Comparison of ENCODE assay signal across 8 cellular contexts in the genomic region with DNA sequence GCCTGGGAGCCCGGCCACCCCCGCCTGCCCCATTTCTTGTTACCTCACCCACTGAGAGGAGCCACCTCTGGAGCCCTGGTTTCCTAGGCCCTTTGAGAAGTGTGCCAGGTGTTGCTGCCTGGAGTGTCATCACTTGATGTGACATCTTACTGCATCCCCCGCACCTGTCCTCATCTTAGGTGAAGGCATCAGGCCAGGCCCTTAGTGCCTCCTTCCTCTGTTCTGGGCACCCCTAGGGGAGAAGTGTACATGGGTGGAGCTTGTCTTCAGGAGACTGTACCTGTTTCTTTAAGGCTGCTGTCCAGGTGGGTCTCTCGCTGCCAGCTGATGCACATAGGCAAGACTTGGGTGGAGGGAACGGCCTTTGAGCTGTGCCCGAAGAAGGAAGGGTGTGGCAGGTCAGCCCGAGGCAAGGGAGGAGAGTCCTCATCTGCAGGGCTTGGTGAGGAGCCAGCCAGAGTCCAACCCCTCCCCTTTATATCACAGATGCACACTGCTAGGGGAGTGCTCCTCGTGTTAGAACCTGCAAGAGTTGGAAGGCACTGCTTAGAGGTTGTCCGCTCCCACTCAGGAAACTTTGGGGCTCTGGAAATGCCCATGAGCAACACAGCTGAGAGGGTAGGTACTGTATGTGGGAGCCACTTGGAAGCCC. TPM values are rescaled to one million over a fixed set of nuclear protein-coding genes. Genes with fewer than 3 reads are reported as not detected.
DNase-seq lines count a peak whose midpoint lies in the region; ATAC-seq and TF ChIP-seq lines count a peak whose summit lies in the region.

No MANE protein-coding gene starts in this region.

- no peaks in the 10 kb centered on the region for H3K27me3 Mint-ChIP-seq in activated naive CD8-positive, alpha-beta T cell treated with anti-CD3 and anti-CD28 coated beads, Interleukin-2, amount 10 ng/mL, durations not matched to agents 7 days and 5 days
- H3K27me3 Mint-ChIP-seq in natural killer cell treated with Interleukin-12 subunit alpha and Interleukin-12 subunit beta and Interleukin-15 and Interleukin-18, amount 100 ng/mL, for 72 hours, result no peaks in the 10 kb centered on the region

- no peak for TF ChIP-seq CTCF in GM13977 (IDR thresholded peaks at IDR 0.05; ENCODE audit: extremely low read depth, insufficient read depth, missing control alignments)

- H3K36me3 Mint-ChIP-seq in activated naive CD8-positive, alpha-beta T cell treated with anti-CD3 and anti-CD28 coated beads, Interleukin-2, amount 10 ng/mL, durations not matched to agents 7 days and 5 days, result peaks cover 25% of the 10 kb centered on the region
- H3K36me3 Mint-ChIP-seq in natural killer cell treated with Interleukin-12 subunit alpha and Interleukin-12 subunit beta and Interleukin-15 and Interleukin-18, amount 100 ng/mL, for 72 hours, result no peaks in the 10 kb centered on the region

- peaks cover 82% of the 10 kb centered on the region for H3K4me1 Mint-ChIP-seq in activated naive CD8-positive, alpha-beta T cell treated with anti-CD3 and anti-CD28 coated beads, Interleukin-2, amount 10 ng/mL, durations not matched to agents 7 days and 5 days
- peaks cover 58 to 81% of the 10 kb centered on the region in 2 donors for H3K4me1 Mint-ChIP-seq in natural killer cell treated with Interleukin-12 subunit alpha and Interleukin-12 subunit beta and Interleukin-15 and Interleukin-18, amount 100 ng/mL, for 72 hours (ENCODE audit: low read depth in 2 of 2)

- H3K4me3 Mint-ChIP-seq in activated naive CD8-positive, alpha-beta T cell treated with anti-CD3 and anti-CD28 coated beads, Interleukin-2, amount 10 ng/mL, durations not matched to agents 7 days and 5 days, result peak overlapping the region; percentile 67
- H3K4me3 Mint-ChIP-seq in natural killer cell treated with Interleukin-12 subunit alpha and Interleukin-12 subunit beta and Interleukin-15 and Interleukin-18, amount 100 ng/mL, for 72 hours, result peak overlapping the region; percentile 76

- ATAC-seq in GM19455 (IDR thresholded peaks at IDR 0.05; ENCODE audit: unreplicated experiment) (peak; percentile 18), HG03196 (IDR thresholded peaks at IDR 0.05; ENCODE audit: unreplicated experiment) (peak; percentile 9)
- ATAC-seq in activated naive CD8-positive, alpha-beta T cell treated with anti-CD3 and anti-CD28 coated beads, Interleukin-2, amount 10 ng/mL, durations not matched to agents 7 days and 5 days (ENCODE audit: low read depth), result no peak
- peak in 1 of 2 donors; percentile 19 for ATAC-seq in natural killer cell treated with Interleukin-12 subunit alpha and Interleukin-12 subunit beta and Interleukin-15 and Interleukin-18, amount 100 ng/mL, for 72 hours

- POLR2A ChIA-PET in activated naive CD8-positive, alpha-beta T cell treated with anti-CD3 and anti-CD28 coated beads, Interleukin-2, amount 10 ng/mL, durations not matched to agents 7 days and 5 days (lab: Charles Lee), result interaction anchor here (1.0 to 2.0 kb wide), 4 partner anchors 8 to 44 kb away, joined by 4 to 8 read pairs (median 6); no protein-coding TSS in a partner anchor

- H3K27ac Mint-ChIP-seq in activated naive CD8-positive, alpha-beta T cell treated with anti-CD3 and anti-CD28 coated beads, Interleukin-2, amount 10 ng/mL, durations not matched to agents 7 days and 5 days, result peak overlapping the region; percentile 94
- peak overlapping the region; percentile 91 for H3K27ac Mint-ChIP-seq in natural killer cell treated with Interleukin-12 subunit alpha and Interleukin-12 subunit beta and Interleukin-15 and Interleukin-18, amount 100 ng/mL, for 72 hours

- peaks cover 4% of the 10 kb centered on the region for H3K9me3 Mint-ChIP-seq in activated naive CD8-positive, alpha-beta T cell treated with anti-CD3 and anti-CD28 coated beads, Interleukin-2, amount 10 ng/mL, durations not matched to agents 7 days and 5 days
- H3K9me3 Mint-ChIP-seq in natural killer cell treated with Interleukin-12 subunit alpha and Interleukin-12 subunit beta and Interleukin-15 and Interleukin-18, amount 100 ng/mL, for 72 hours, result no peaks in the 10 kb centered on the region

- no peak for DNase-seq in activated naive CD8-positive, alpha-beta T cell treated with anti-CD3 and anti-CD28 coated beads, Interleukin-2, amount 10 ng/mL, durations not matched to agents 7 days and 5 days
- no peak for DNase-seq in natural killer cell treated with Interleukin-12 subunit alpha and Interleukin-12 subunit beta and Interleukin-15 and Interleukin-18, amount 100 ng/mL, for 72 hours (ENCODE audit: low spot score)
- DNase-seq in GM13977 (ENCODE audit: low spot score) (no peak), GM19238 (ENCODE audit: insufficient read length, low spot score) (no peak), iPS-NIHi11 (ENCODE audit: low spot score) (no peak)
- no peak for DNase-seq in central memory CD4-positive, alpha-beta T cell

- in situ Hi-C loops in GM13977 (cut with MboI; ENCODE audit: low pct_unique_long_range_greater_than_20kb, low sequenced_read_pairs, unreplicated experiment), result no loop called here

RNA-seq across cellular contexts. Expression of a gene that starts 45.9 kb away (rescaled TPM):
- total RNA-seq in activated naive CD8-positive, alpha-beta T cell treated with anti-CD3 and anti-CD28 coated beads, Interleukin-2, amount 10 ng/mL, durations not matched to agents 7 days and 5 days, result 10 to 100 TPM; 69.6 to 70.0 TPM
- total RNA-seq in natural killer cell treated with Interleukin-12 subunit alpha and Interleukin-12 subunit beta and Interleukin-15 and Interleukin-18, amount 100 ng/mL, for 72 hours, result 10 to 100 TPM; 44.7 to 47.4 TPM
